In genomic region chr3:17752441-17752840, GRCh38 we compare ENCODE assay signal across 1 cellular context.
TF ChIP-seq lines count a peak whose summit lies in the region.

No MANE protein-coding gene starts in this region.

TF ChIP-seq in GM23338, 12 proteins besides CTCF, POLR2A, EP300 and RAD21 (continued from another document):
- no peak for TF ChIP-seq ETS1 (IDR thresholded peaks at IDR 0.05)
